Comparison of ENCODE assay signal across 25 cellular contexts in the genomic region with DNA sequence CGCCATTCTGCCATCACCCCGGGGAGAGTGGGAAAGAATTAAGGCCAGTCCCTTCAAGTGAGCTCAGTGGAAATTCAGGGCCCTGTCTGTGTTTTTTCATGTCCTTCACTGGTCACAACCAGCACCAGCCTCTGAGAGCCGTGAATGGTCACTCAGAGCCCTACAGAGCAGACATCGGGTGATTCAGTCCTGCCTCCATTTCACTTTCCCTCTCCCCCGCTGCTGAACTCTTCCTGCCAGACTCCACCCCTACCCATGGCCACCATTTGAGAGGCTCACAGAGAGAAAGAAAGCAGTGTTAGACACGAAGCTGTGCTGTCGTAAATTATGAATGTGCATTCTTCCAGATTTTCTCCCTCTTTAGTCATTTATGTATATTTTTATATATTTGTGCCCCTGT. TPM values are rescaled to one million over a fixed set of nuclear protein-coding genes. Genes with fewer than 3 reads are reported as not detected.
DNase-seq lines count a peak whose midpoint lies in the region; ATAC-seq and TF ChIP-seq lines count a peak whose summit lies in the region.
"Had no signal": no experiment of that assay in that cellular context is flagged by ENCODE, and none has a peak within 500 bp of the region (broad histone marks: within the 10 kb centered on the region; RNA-seq: fewer than 3 reads in every experiment).

No MANE protein-coding gene starts in this region.

- TF ChIP-seq CTCF in VCaP (conservative IDR thresholded peaks at IDR 0.05): no peak
- TF ChIP-seq CTCF in dorsolateral prefrontal cortex (IDR thresholded peaks at IDR 0.05 in 54 of 56, conservative IDR thresholded peaks at IDR 0.05 in 2 of 56; ENCODE audit: low read depth in 1 of 56, partially characterized antibody in 56 of 56): no peak

- H3K4me3 ChIP-seq in dorsolateral prefrontal cortex: no peak overlapping the region
- H3K4me3 ChIP-seq: A549, K562 had no signal

- H3K27ac ChIP-seq in VCaP (peak overlapping the region; percentile 31; the same call in 1 of the 2 replicates), dorsolateral prefrontal cortex (peak overlapping the region in 1 of 59 donors; percentile 26)
- H3K27ac ChIP-seq: A549, C4-2B had no signal

- ATAC-seq in left ventricle myocardium superior (peak; percentile 43), Right ventricle myocardium superior (ENCODE audit: poor library complexity) (no peak)
- ATAC-seq: A549; activated CD8-positive, alpha-beta T cell treated with anti-CD3 and anti-CD28 coated beads, Interleukin-2, amount 10 ng/mL, durations not matched to agents 7 days and 5 days; K562; natural killer cell treated with Interleukin-12 subunit alpha and Interleukin-12 subunit beta and Interleukin-15 and Interleukin-18, amount 100 ng/mL, for 72 hours; stimulated activated effector memory CD8-positive, alpha-beta T cell treated with anti-CD3 and anti-CD28 coated beads, Interleukin-12 subunit alpha, Interleukin-12 subunit beta, amount 100 ng/mL, for 72 hours; T-helper 17 cell had no signal

- intact Hi-C loops in left ventricle myocardium superior (cut with micrococcal nuclease) (no loop called here), Right ventricle myocardium superior (cut with DNase I) (no loop called here), dorsolateral prefrontal cortex (cut with DNase I) (no loop called here)

- DNase-seq in left ventricle myocardium superior (no peak), Right ventricle myocardium superior (no peak), islet precursor cell (peak; percentile 64), stromal cell of bone marrow (ENCODE audit: low read depth) (peak; percentile 28), dorsolateral prefrontal cortex (no peak), NCI-H1417 (lab: John Stamatoyannopoulos, UW) (no peak), HuH-7.5 (ENCODE audit: low spot score) (no peak)
- DNase-seq: activated CD4-positive, CD25-positive, alpha-beta regulatory T cell; activated CD8-positive, alpha-beta T cell treated with anti-CD3 and anti-CD28 coated beads, Interleukin-2, amount 10 ng/mL, durations not matched to agents 7 days and 5 days; activated T-cell treated with anti-CD3 and anti-CD28 coated beads, Interleukin-2, amount 50 U/mL, for 48 hours; mammary epithelial cell; NCI-H1048; NCI-H524; SIG-M5; stimulated activated CD4-positive, alpha-beta T cell treated with anti-CD3 and anti-CD28 coated beads, Interleukin-15, amount 100 ng/mL, for 24 hours; T-helper 17 cell; trophoblast cell had no signal

- peaks cover 0 to under 1% (median 0%) of the 10 kb centered on the region in 45 donors for H3K27me3 ChIP-seq in dorsolateral prefrontal cortex

RNA-seq across cellular contexts. Expression of a gene that starts 5.4 kb away (rescaled TPM):
- total RNA-seq in left ventricle myocardium superior: not detected
- not detected for total RNA-seq in Right ventricle myocardium superior
- total RNA-seq in dorsolateral prefrontal cortex: not detected
- total RNA-seq: activated CD8-positive, alpha-beta T cell treated with anti-CD3 and anti-CD28 coated beads, Interleukin-2, amount 10 ng/mL, durations not matched to agents 7 days and 5 days; bronchial epithelial cell; epithelial cell of proximal tubule; K562; mammary epithelial cell; natural killer cell treated with Interleukin-12 subunit alpha and Interleukin-12 subunit beta and Interleukin-15 and Interleukin-18, amount 100 ng/mL, for 72 hours; T-helper 17 cell had no signal

RNA-seq across cellular contexts. Expression of a gene that starts 13.3 kb away (rescaled TPM):
- total RNA-seq in left ventricle myocardium superior (not detected), Right ventricle myocardium superior (not detected), dorsolateral prefrontal cortex (1 to 10 TPM in 28 of 120 experiments, under 1 TPM in 91, not detected in 1; 0.14 to 2.0 (median 0.71) TPM)
- total RNA-seq: activated CD8-positive, alpha-beta T cell treated with anti-CD3 and anti-CD28 coated beads, Interleukin-2, amount 10 ng/mL, durations not matched to agents 7 days and 5 days; bronchial epithelial cell; epithelial cell of proximal tubule; mammary epithelial cell; natural killer cell treated with Interleukin-12 subunit alpha and Interleukin-12 subunit beta and Interleukin-15 and Interleukin-18, amount 100 ng/mL, for 72 hours; T-helper 17 cell had no signal

RNA-seq across cellular contexts. Expression of a gene that starts 31.2 kb away (rescaled TPM):
- 175 TPM for total RNA-seq in left ventricle myocardium superior
- 150 TPM for total RNA-seq in Right ventricle myocardium superior
- 10 to 100 TPM; 10.8 to 20.4 (median 16.2) TPM for total RNA-seq in dorsolateral prefrontal cortex

Comparison
In these comparisons a context has a peak if more than half of its experiments do, and no peak if none do; other contexts are left out.
1. DNase-seq: peak in islet precursor cell (single experiment) and stromal cell of bone marrow (single experiment); none in left ventricle myocardium superior (single experiment), Right ventricle myocardium superior (single experiment), dorsolateral prefrontal cortex (0 of 10), NCI-H1417 (0 of 3) and HuH-7.5 (single experiment).